Comparison of ENCODE assay signal across 17 cellular contexts in the genomic region with DNA sequence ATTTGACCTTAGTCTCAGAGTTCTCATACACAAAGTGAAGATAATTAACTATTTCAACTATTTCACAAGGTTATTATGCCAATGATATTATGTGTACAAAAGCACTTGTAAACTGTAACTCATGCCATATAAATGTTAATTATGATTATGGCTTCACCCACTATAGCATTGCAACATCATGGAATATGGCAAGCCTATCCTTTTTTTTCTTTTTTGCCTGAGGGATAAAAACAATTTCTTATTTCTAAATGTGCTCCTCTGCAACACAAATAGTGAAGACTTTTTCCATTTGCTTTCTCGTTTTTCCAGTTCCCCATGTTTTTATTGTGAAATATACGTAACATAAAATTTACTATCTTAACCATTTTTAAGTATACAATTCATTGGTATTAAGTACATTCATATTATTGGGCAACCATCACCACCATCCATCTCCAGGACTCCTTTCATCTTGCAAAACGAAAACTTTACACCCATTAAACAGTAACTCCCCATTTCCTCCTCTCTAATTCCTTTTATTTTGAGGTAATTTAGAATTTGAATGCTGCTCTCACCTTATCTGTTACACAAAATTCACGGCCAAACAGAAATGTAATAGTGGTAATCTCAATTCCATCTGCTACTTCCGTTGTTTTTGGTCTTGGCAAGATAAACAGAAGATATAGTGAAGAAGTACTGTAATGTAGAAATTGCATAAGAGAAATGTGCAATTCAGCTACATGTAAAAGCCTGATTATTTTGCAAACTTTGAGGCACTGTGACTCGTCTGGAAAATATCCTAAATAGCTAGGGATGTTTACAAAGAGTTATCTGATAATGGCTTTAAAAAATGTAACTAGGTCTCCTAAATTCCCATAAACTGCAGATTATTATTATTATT. TPM values are rescaled to one million over a fixed set of nuclear protein-coding genes. Genes with fewer than 3 reads are reported as not detected.
DNase-seq lines count a peak whose midpoint lies in the region; ATAC-seq, FAIRE-seq and TF ChIP-seq lines count a peak whose summit lies in the region.
"Had no signal": no experiment of that assay in that cellular context is flagged by ENCODE, and none has a peak within 500 bp of the region (broad histone marks: within the 10 kb centered on the region; RNA-seq: fewer than 3 reads in every experiment).

No MANE protein-coding gene starts in this region.

- no peak for TF ChIP-seq CTCF in BJ (IDR thresholded peaks at IDR 0.05; ENCODE audit: insufficient read depth, low read depth, low read length)
- no peak for TF ChIP-seq CTCF in bronchial epithelial cell (IDR thresholded peaks at IDR 0.05; ENCODE audit: insufficient read depth, low read length, severe bottlenecking)
- no peak for TF ChIP-seq CTCF in mesothelial cell of epicardium (IDR thresholded peaks at IDR 0.05; ENCODE audit: unreplicated experiment)

- no peaks in the 10 kb centered on the region for H3K9me3 Mint-ChIP-seq in mesothelial cell of epicardium
- H3K9me3 Mint-ChIP-seq in activated naive CD4-positive, alpha-beta T cell treated with anti-CD3 and anti-CD28 coated beads, Interleukin-2, amount 10 ng/mL, durations not matched to agents 7 days and 5 days = no peaks in the 10 kb centered on the region

- FAIRE-seq in bronchial epithelial cell (lab: Jason Lieb, UNC) = no peak
- FAIRE-seq: GM12891 had no signal

- ATAC-seq in HG03196 (IDR thresholded peaks at IDR 0.05; ENCODE audit: unreplicated experiment) = no peak
- ATAC-seq: gastrocnemius medialis had no signal

- H3K36me3 Mint-ChIP-seq in mesothelial cell of epicardium = no peaks in the 10 kb centered on the region
- no peaks in the 10 kb centered on the region for H3K36me3 Mint-ChIP-seq in activated naive CD4-positive, alpha-beta T cell treated with anti-CD3 and anti-CD28 coated beads, Interleukin-2, amount 10 ng/mL, durations not matched to agents 7 days and 5 days

- H3K4me3 ChIP-seq in BJ (ENCODE audit: low read depth, low read length) = no peak overlapping the region
- no peak overlapping the region for H3K4me3 ChIP-seq in bronchial epithelial cell (ENCODE audit: low read depth, low read length)
- H3K4me3 ChIP-seq: BLaER1, gastrocnemius medialis had no signal

- H3K36me3 ChIP-seq in BJ (ENCODE audit: control insufficient read depth, insufficient read depth, low read length) = no peaks in the 10 kb centered on the region
- H3K36me3 ChIP-seq in bronchial epithelial cell (ENCODE audit: control insufficient read depth, insufficient read depth, low read length) = no peaks in the 10 kb centered on the region
- H3K36me3 ChIP-seq: BLaER1, gastrocnemius medialis had no signal

- POLR2A ChIA-PET in BJ (lab: Charles Lee) = interaction anchor here (0.7 kb wide), 2 partner anchors 21 to 587 kb away, joined by 3 read pairs; no protein-coding TSS in a partner anchor

- CTCF ChIA-PET in BJ (lab: Yijun Ruan, JAX) = no interaction called here
- CTCF ChIA-PET in activated naive CD4-positive, alpha-beta T cell treated with anti-CD3 and anti-CD28 coated beads, Interleukin-2, amount 10 ng/mL, durations not matched to agents 7 days and 5 days (lab: Charles Lee) = no interaction called here

- peaks cover 25% of the 10 kb centered on the region for H3K4me1 Mint-ChIP-seq in mesothelial cell of epicardium
- no peaks in the 10 kb centered on the region for H3K4me1 Mint-ChIP-seq in activated naive CD4-positive, alpha-beta T cell treated with anti-CD3 and anti-CD28 coated beads, Interleukin-2, amount 10 ng/mL, durations not matched to agents 7 days and 5 days

- H3K27ac Mint-ChIP-seq in mesothelial cell of epicardium = peak overlapping the region; percentile 18
- no peak overlapping the region for H3K27ac Mint-ChIP-seq in activated naive CD4-positive, alpha-beta T cell treated with anti-CD3 and anti-CD28 coated beads, Interleukin-2, amount 10 ng/mL, durations not matched to agents 7 days and 5 days

- H3K4me3 Mint-ChIP-seq in mesothelial cell of epicardium = no peak overlapping the region
- H3K4me3 Mint-ChIP-seq in activated naive CD4-positive, alpha-beta T cell treated with anti-CD3 and anti-CD28 coated beads, Interleukin-2, amount 10 ng/mL, durations not matched to agents 7 days and 5 days = no peak overlapping the region

- no peaks in the 10 kb centered on the region for H3K27me3 ChIP-seq in BJ (ENCODE audit: control insufficient read depth, insufficient read depth, low read length)
- no peaks in the 10 kb centered on the region for H3K27me3 ChIP-seq in bronchial epithelial cell (ENCODE audit: control insufficient read depth, insufficient read depth, low read length)
- H3K27me3 ChIP-seq: BLaER1, gastrocnemius medialis had no signal

- peak; percentile 54 for DNase-seq in BJ (ENCODE audit: low read depth)
- peak; percentile 20 for DNase-seq in LHCN-M2 (ENCODE audit: low read depth)
- peak; percentile 55 for DNase-seq in bronchial epithelial cell (ENCODE audit: low read depth)
- no peak for DNase-seq in mesothelial cell of epicardium (ENCODE audit: low spot score in 2 of 2, unreplicated experiment in 2 of 2)
- no peak for DNase-seq in NCI-H1417 (lab: John Stamatoyannopoulos, UW)
- no peak for DNase-seq in NCI-H774 (lab: John Stamatoyannopoulos, UW)
- DNase-seq in activated naive CD4-positive, alpha-beta T cell treated with anti-CD3 and anti-CD28 coated beads, Interleukin-2, amount 10 ng/mL, durations not matched to agents 7 days and 5 days = no peak
- DNase-seq: dermis blood vessel endothelial cell; DMS79; gastrocnemius medialis; NCI-H2171; retina; stimulated activated CD4-positive, alpha-beta T cell treated with anti-CD3 and anti-CD28 coated beads, Interleukin-2, amount 100 ng/mL, for 48 hours had no signal

- H3K27me3 Mint-ChIP-seq in mesothelial cell of epicardium (ENCODE audit: low read depth) = no peaks in the 10 kb centered on the region
- H3K27me3 Mint-ChIP-seq in activated naive CD4-positive, alpha-beta T cell treated with anti-CD3 and anti-CD28 coated beads, Interleukin-2, amount 10 ng/mL, durations not matched to agents 7 days and 5 days = no peaks in the 10 kb centered on the region

RNA-seq across cellular contexts. Expression of a gene that starts 46.2 kb away (rescaled TPM):
- polyA plus RNA-seq in BJ (2011; rRNA removed) = not detected in 2 replicates
- polyA minus RNA-seq in BJ (2011; rRNA and poly(A)+ RNA removed) = 0.72 TPM in 1 of 2 replicates, not detected in the other
- total RNA-seq in LHCN-M2 (2014; rRNA removed) = 0.29 TPM in 1 of 2 replicates, not detected in the other
- 0.06 TPM for polyA plus RNA-seq in LHCN-M2 (2012)
- not detected in 2 replicates for total RNA-seq in bronchial epithelial cell
- 0.86 to 1.2 TPM (median 0.91 TPM) in 3 replicates for total RNA-seq in mesothelial cell of epicardium
- total RNA-seq: dermis blood vessel endothelial cell, gastrocnemius medialis, kidney epithelial cell had no signal

RNA-seq across cellular contexts. Expression of a gene that starts 50.8 kb away (rescaled TPM):
- polyA plus RNA-seq in BJ (2011; rRNA removed) = 8.6 and 16.0 TPM in 2 replicates
- 10.5 and 10.8 TPM in 2 replicates for polyA minus RNA-seq in BJ (2011; rRNA and poly(A)+ RNA removed)
- total RNA-seq in LHCN-M2 (2014; rRNA removed) (21.6 and 22.9 TPM in 2 replicates), bronchial epithelial cell (59.0 and 76.2 TPM in 2 replicates), mesothelial cell of epicardium (76.3 to 77.8 TPM (median 76.8 TPM) in 3 replicates)
- 5.0 TPM for polyA plus RNA-seq in LHCN-M2 (2012)

Comparison
In these comparisons a context has a peak if more than half of its experiments do, and no peak if none do; other contexts are left out.
1. DNase-seq: peak in BJ (single experiment), LHCN-M2 (single experiment) and bronchial epithelial cell (single experiment); none in mesothelial cell of epicardium (0 of 2), NCI-H1417 (0 of 3), NCI-H774 (single experiment) and activated naive CD4-positive, alpha-beta T cell treated with anti-CD3 and anti-CD28 coated beads, Interleukin-2, amount 10 ng/mL, durations not matched to agents 7 days and 5 days (single experiment).